16 cellular contexts compared by ENCODE assay signal in genomic region chr1:97332716-97333115, GRCh38.
A peak's percentile ranks its signal among the peaks of the same experiment; 100 is the strongest.
DNase-seq lines count a peak whose midpoint lies in the region; ATAC-seq and TF ChIP-seq lines count a peak whose summit lies in the region.
"Had no signal": no experiment of that assay in that cellular context is flagged by ENCODE, and none has a peak within 500 bp of the region (broad histone marks: within the 10 kb centered on the region; RNA-seq: fewer than 3 reads in every experiment).

No MANE protein-coding gene starts in this region.

- no peaks in the 10 kb centered on the region for H3K9me3 ChIP-seq in mesenchymal stem cell (ENCODE audit: control insufficient read depth, low read length)
- H3K9me3 ChIP-seq: spleen had no signal

- no peak overlapping the region for H3K4ac ChIP-seq in mesenchymal stem cell (ENCODE audit: low read depth in 1 of 2, low read length in 2 of 2)

- H3K4me2 ChIP-seq in mesenchymal stem cell (ENCODE audit: low read length, poor library complexity, severe bottlenecking) = no peak overlapping the region

- no peak overlapping the region for H3K14ac ChIP-seq in mesenchymal stem cell (ENCODE audit: low read length in 2 of 2)

- H3K4me3 ChIP-seq in AG04449 (ENCODE audit: low read depth, low read length) (no peak overlapping the region), mesenchymal stem cell (ENCODE audit: insufficient read depth in 1 of 2, low read depth in 1 of 2, low read length in 2 of 2) (no peak overlapping the region)
- H3K4me3 ChIP-seq: spleen had no signal

- H3K79me1 ChIP-seq in mesenchymal stem cell (replicated peaks; ENCODE audit: low read length, poor library complexity, severe bottlenecking) = no peaks in the 10 kb centered on the region

- no peaks in the 10 kb centered on the region for H3K36me3 Mint-ChIP-seq in chondrocyte (ENCODE audit: low read depth)
- H3K36me3 Mint-ChIP-seq in activated CD4-positive, alpha-beta T cell treated with anti-CD3 and anti-CD28 coated beads for 36 hours (ENCODE audit: low read depth) = no peaks in the 10 kb centered on the region
- H3K36me3 Mint-ChIP-seq: IgD-negative memory B cell had no signal

- H3K9me3 Mint-ChIP-seq in chondrocyte (ENCODE audit: low read depth) = no peaks in the 10 kb centered on the region
- no peaks in the 10 kb centered on the region for H3K9me3 Mint-ChIP-seq in activated CD4-positive, alpha-beta T cell treated with anti-CD3 and anti-CD28 coated beads for 36 hours (ENCODE audit: low read depth)
- H3K9me3 Mint-ChIP-seq: stimulated activated naive CD8-positive, alpha-beta T cell treated with anti-CD3 and anti-CD28 coated beads, Interleukin-15, Interleukin-2, amounts not matched to agents 100 ng/mL and 50 ng/mL, for 24 hours had no signal

- no peaks in the 10 kb centered on the region for H3K27me3 ChIP-seq in mesenchymal stem cell (ENCODE audit: control insufficient read depth in 1 of 2, insufficient read depth in 1 of 2, low read length in 2 of 2)
- H3K27me3 ChIP-seq: spleen had no signal

- POLR2A ChIA-PET in AG04449 (lab: Yijun Ruan, JAX) = interaction anchor here (0.6 kb wide), 2 partner anchors 225 to 426 kb away, joined by 3 read pairs; no protein-coding TSS in a partner anchor
- POLR2A ChIA-PET in activated CD4-positive, alpha-beta T cell treated with anti-CD3 and anti-CD28 coated beads for 36 hours (lab: Charles Lee) = no interaction called here

- no peak overlapping the region for H2BK15ac ChIP-seq in mesenchymal stem cell (ENCODE audit: low read depth, poor library complexity, severe bottlenecking)

- no peak overlapping the region for H2BK12ac ChIP-seq in mesenchymal stem cell (ENCODE audit: low read length in 2 of 2)

- ATAC-seq in activated CD4-positive, alpha-beta T cell treated with anti-CD3 and anti-CD28 coated beads for 36 hours = no peak
- no peak for ATAC-seq in GM21529 (IDR thresholded peaks at IDR 0.05; ENCODE audit: unreplicated experiment)

- H3K27ac Mint-ChIP-seq in chondrocyte (ENCODE audit: unreplicated experiment) = peak overlapping the region; percentile 70
- no peak overlapping the region for H3K27ac Mint-ChIP-seq in activated CD4-positive, alpha-beta T cell treated with anti-CD3 and anti-CD28 coated beads for 36 hours
- H3K27ac Mint-ChIP-seq: IgD-negative memory B cell; stimulated activated naive CD8-positive, alpha-beta T cell treated with anti-CD3 and anti-CD28 coated beads, Interleukin-15, Interleukin-2, amounts not matched to agents 100 ng/mL and 50 ng/mL, for 24 hours had no signal

- intact Hi-C loops in activated CD4-positive, alpha-beta T cell treated with anti-CD3 and anti-CD28 coated beads for 36 hours (cut with DNase I, micrococcal nuclease) = loop anchor here in 1 of 2 experiments (10.0 kb wide), 1 partner anchor 62 kb away; no protein-coding TSS in a partner anchor

- CTCF ChIA-PET in AG04449 (lab: Yijun Ruan, JAX) = no interaction called here
- CTCF ChIA-PET in activated CD4-positive, alpha-beta T cell treated with anti-CD3 and anti-CD28 coated beads for 36 hours (lab: Charles Lee) = no interaction called here

- no peak overlapping the region for H2AFZ ChIP-seq in mesenchymal stem cell (ENCODE audit: low read depth, low read length)

- no peak overlapping the region for H2BK120ac ChIP-seq in mesenchymal stem cell (ENCODE audit: low read depth, low read length)

- H4K8ac ChIP-seq in mesenchymal stem cell (ENCODE audit: low read length) = no peak overlapping the region

- H4K91ac ChIP-seq in mesenchymal stem cell (ENCODE audit: low read length) = no peak overlapping the region

- no peak overlapping the region for H3K4me3 Mint-ChIP-seq in chondrocyte (ENCODE audit: unreplicated experiment)
- no peak overlapping the region for H3K4me3 Mint-ChIP-seq in activated CD4-positive, alpha-beta T cell treated with anti-CD3 and anti-CD28 coated beads for 36 hours
- H3K4me3 Mint-ChIP-seq: IgD-negative memory B cell; stimulated activated naive CD8-positive, alpha-beta T cell treated with anti-CD3 and anti-CD28 coated beads, Interleukin-15, Interleukin-2, amounts not matched to agents 100 ng/mL and 50 ng/mL, for 24 hours had no signal

- no peak overlapping the region for H3K23ac ChIP-seq in mesenchymal stem cell (ENCODE audit: low read length in 2 of 2)

- H3K4me1 ChIP-seq in mesenchymal stem cell (ENCODE audit: control insufficient read depth, insufficient read depth, low read depth, low read length) = peaks cover 8% of the 10 kb centered on the region
- H3K4me1 ChIP-seq: spleen had no signal

- no peaks in the 10 kb centered on the region for H3K36me3 ChIP-seq in mesenchymal stem cell (ENCODE audit: control insufficient read depth in 1 of 2, insufficient read depth in 2 of 2, low read depth in 1 of 2, low read length in 2 of 2)
- H3K36me3 ChIP-seq: spleen, WERI-Rb-1 had no signal

- peak overlapping the region; percentile 48 for H3K27ac ChIP-seq in mesenchymal stem cell (ENCODE audit: low read length, poor library complexity, severe bottlenecking)
- H3K27ac ChIP-seq: spleen, WERI-Rb-1 had no signal

- H2BK5ac ChIP-seq in mesenchymal stem cell (ENCODE audit: low read depth, low read length, poor library complexity, severe bottlenecking) = peak overlapping the region; percentile 3

- DNase-seq in AG04449 (ENCODE audit: low read depth, low spot score) (peak; percentile 58), M059J (ENCODE audit: low read depth) (peak; percentile 50), chondrocyte (ENCODE audit: low spot score) (no peak), mesenchymal stem cell (peak; percentile 44), anterior cingulate cortex (lab: John Stamatoyannopoulos, UW) (no peak), medulla oblongata (ENCODE audit: extremely low spot score) (no peak)
- DNase-seq in activated CD4-positive, alpha-beta T cell treated with anti-CD3 and anti-CD28 coated beads for 36 hours = no peak
- DNase-seq: activated gamma-delta T cell treated with Interleukin-2 at 50 U/mL for 16 hours, AML-193, islet precursor cell, spleen, SW 1271, WERI-Rb-1 had no signal

- TF ChIP-seq CTCF in AG04449 (IDR thresholded peaks at IDR 0.05; ENCODE audit: insufficient read depth, low read length, missing control alignments) = no peak
- TF ChIP-seq CTCF in chondrocyte (IDR thresholded peaks at IDR 0.05) = peak; percentile 13

- H3K27me3 Mint-ChIP-seq in chondrocyte (ENCODE audit: low read depth) = no peaks in the 10 kb centered on the region
- H3K27me3 Mint-ChIP-seq in activated CD4-positive, alpha-beta T cell treated with anti-CD3 and anti-CD28 coated beads for 36 hours = no peaks in the 10 kb centered on the region
- H3K27me3 Mint-ChIP-seq: IgD-negative memory B cell; stimulated activated naive CD8-positive, alpha-beta T cell treated with anti-CD3 and anti-CD28 coated beads, Interleukin-15, Interleukin-2, amounts not matched to agents 100 ng/mL and 50 ng/mL, for 24 hours had no signal

- H3K18ac ChIP-seq in mesenchymal stem cell (ENCODE audit: low read depth in 1 of 2, low read length in 2 of 2) = no peak overlapping the region

- H3K4me1 Mint-ChIP-seq in chondrocyte (ENCODE audit: low read depth) = peaks cover 43% of the 10 kb centered on the region
- no peaks in the 10 kb centered on the region for H3K4me1 Mint-ChIP-seq in activated CD4-positive, alpha-beta T cell treated with anti-CD3 and anti-CD28 coated beads for 36 hours
- H3K4me1 Mint-ChIP-seq: IgD-negative memory B cell had no signal

- H2AK5ac ChIP-seq in mesenchymal stem cell (ENCODE audit: low read length, severe bottlenecking) = no peak overlapping the region

- no peak overlapping the region for H3K9ac ChIP-seq in mesenchymal stem cell (ENCODE audit: low read length)

Comparison
In these comparisons a context has a peak if more than half of its experiments do, and no peak if none do; other contexts are left out.
1. DNase-seq: peak in AG04449 (single experiment), M059J (single experiment) and mesenchymal stem cell (single experiment); none in chondrocyte (single experiment), anterior cingulate cortex (0 of 58), activated CD4-positive, alpha-beta T cell treated with anti-CD3 and anti-CD28 coated beads for 36 hours (single experiment) and medulla oblongata (single experiment).